ENCODE assay signal across 20 cellular contexts in the genomic region with DNA sequence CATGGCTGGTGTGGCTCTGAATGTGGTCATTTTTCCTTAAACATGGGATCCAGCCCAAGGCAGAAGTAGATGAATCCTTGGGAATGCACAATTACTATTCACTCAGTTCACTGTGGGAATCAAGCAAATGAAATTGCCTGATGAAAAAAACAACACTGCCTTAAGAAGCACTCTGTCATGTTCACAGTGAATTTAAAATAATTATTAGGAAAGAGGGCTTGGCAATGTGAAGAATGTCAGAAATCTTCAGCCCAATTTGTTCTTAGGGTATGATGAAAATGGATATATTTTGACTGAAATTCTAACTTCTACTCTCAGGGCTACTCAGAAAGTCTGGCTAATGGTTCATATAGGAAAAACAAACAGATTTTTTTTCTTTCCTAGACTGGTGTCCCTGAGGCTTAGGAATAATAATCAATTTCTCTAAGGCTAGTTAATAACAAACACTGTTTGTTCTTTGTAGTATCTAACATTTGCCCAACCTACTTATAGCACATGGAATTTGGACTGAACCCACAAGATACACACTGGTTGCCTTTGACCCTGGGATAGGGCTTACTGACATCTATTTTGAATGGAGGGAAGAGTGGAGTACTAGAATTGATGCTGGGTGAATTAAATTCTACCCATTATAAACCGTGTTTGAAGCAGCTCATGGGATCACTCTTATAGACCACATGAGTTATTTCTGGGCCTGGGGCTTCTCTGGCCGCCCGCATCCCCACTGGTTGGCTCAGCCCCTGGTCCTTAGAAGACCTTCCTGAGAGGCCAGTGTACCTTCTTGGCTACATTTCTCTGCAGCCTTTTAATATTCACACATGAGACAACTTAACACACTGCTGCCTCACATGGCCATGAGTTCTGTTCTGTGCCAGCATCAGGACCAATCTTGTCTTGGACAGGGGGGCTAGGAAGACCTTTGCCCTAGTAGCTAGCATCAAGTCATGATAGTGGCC. TPM values are rescaled to one million over a fixed set of nuclear protein-coding genes. Genes with fewer than 3 reads are reported as not detected.
A peak's percentile ranks its signal among the peaks of the same experiment; 100 is the strongest.
DNase-seq lines count a peak whose midpoint lies in the region; ATAC-seq and TF ChIP-seq lines count a peak whose summit lies in the region.
"Had no signal": no experiment of that assay in that cellular context is flagged by ENCODE, and none has a peak within 500 bp of the region (broad histone marks: within the 10 kb centered on the region; RNA-seq: fewer than 3 reads in every experiment).

No MANE protein-coding gene starts in this region.

- no peaks in the 10 kb centered on the region for H3K27me3 Mint-ChIP-seq in dendritic cell treated with granulocyte-macrophage colony-stimulating factor and Interleukin-4, amounts not matched to agents 40 ng/mL and 50 ng/mL, for 4 days
- H3K27me3 Mint-ChIP-seq in mesothelial cell of epicardium (ENCODE audit: low read depth), result no peaks in the 10 kb centered on the region

- H3K27ac Mint-ChIP-seq in dendritic cell treated with granulocyte-macrophage colony-stimulating factor and Interleukin-4, amounts not matched to agents 40 ng/mL and 50 ng/mL, for 4 days, result peak overlapping the region; percentile 84
- H3K27ac Mint-ChIP-seq in mesothelial cell of epicardium, result peak overlapping the region; percentile 21
- H3K27ac Mint-ChIP-seq: activated T-helper 2 cell treated with anti-CD3 and anti-CD28 coated beads, Interferon-gamma antibody, Interleukin-2, Interleukin-4, amounts not matched to agents 10 μg/mL and 5 μg/mL and 100 μg/mL, durations not matched to agents 14 hours and 24 hours and 36 hours; neural progenitor cell; T-helper 2 cell treated with Interferon-gamma antibody and Interleukin-4, amounts not matched to agents 5 μg/mL and 100 μg/mL, for 36 hours had no signal

- H3K4me1 Mint-ChIP-seq in dendritic cell treated with granulocyte-macrophage colony-stimulating factor and Interleukin-4, amounts not matched to agents 40 ng/mL and 50 ng/mL, for 4 days (ENCODE audit: low read depth), result peaks cover 56% of the 10 kb centered on the region
- H3K4me1 Mint-ChIP-seq in mesothelial cell of epicardium, result no peaks in the 10 kb centered on the region
- H3K4me1 Mint-ChIP-seq: neural progenitor cell had no signal

- no peaks in the 10 kb centered on the region for H3K9me3 Mint-ChIP-seq in dendritic cell treated with granulocyte-macrophage colony-stimulating factor and Interleukin-4, amounts not matched to agents 40 ng/mL and 50 ng/mL, for 4 days
- no peaks in the 10 kb centered on the region for H3K9me3 Mint-ChIP-seq in mesothelial cell of epicardium
- H3K9me3 Mint-ChIP-seq: activated T-helper 2 cell treated with anti-CD3 and anti-CD28 coated beads, Interferon-gamma antibody, Interleukin-2, Interleukin-4, amounts not matched to agents 10 μg/mL and 5 μg/mL and 100 μg/mL, durations not matched to agents 14 hours and 24 hours and 36 hours; neural progenitor cell; T-helper 2 cell treated with Interferon-gamma antibody and Interleukin-4, amounts not matched to agents 5 μg/mL and 100 μg/mL, for 36 hours had no signal

- POLR2A ChIA-PET in AG04449 (lab: Yijun Ruan, JAX), result no interaction called here

- DNase-seq in AG04449 (ENCODE audit: low read depth, low spot score), result peak; percentile 67
- DNase-seq in HuH-7.5 (ENCODE audit: low spot score), result peak; percentile 56
- DNase-seq in mesothelial cell of epicardium (ENCODE audit: low spot score in 2 of 2, unreplicated experiment in 2 of 2), result no peak
- no peak for DNase-seq in D341Med (ENCODE audit: low spot score)
- no peak for DNase-seq in COLO668 (lab: John Stamatoyannopoulos, UW; ENCODE audit: unreplicated experiment)
- DNase-seq: ACHN; activated CD4-positive, CD25-positive, alpha-beta regulatory T cell; amygdala; NCI-H69; right cardiac atrium had no signal

- intact Hi-C loops in dendritic cell treated with granulocyte-macrophage colony-stimulating factor and Interleukin-4, amounts not matched to agents 40 ng/mL and 50 ng/mL, for 4 days (cut with micrococcal nuclease), result no loop called here

- no peaks in the 10 kb centered on the region for H3K36me3 Mint-ChIP-seq in dendritic cell treated with granulocyte-macrophage colony-stimulating factor and Interleukin-4, amounts not matched to agents 40 ng/mL and 50 ng/mL, for 4 days (ENCODE audit: low read depth)
- H3K36me3 Mint-ChIP-seq in mesothelial cell of epicardium, result peaks cover 2% of the 10 kb centered on the region
- H3K36me3 Mint-ChIP-seq: neural progenitor cell had no signal

- TF ChIP-seq CTCF in AG04449 (IDR thresholded peaks at IDR 0.05; ENCODE audit: insufficient read depth, low read length, missing control alignments) (no peak), mesothelial cell of epicardium (IDR thresholded peaks at IDR 0.05; ENCODE audit: unreplicated experiment) (no peak)

- H3K4me3 Mint-ChIP-seq in dendritic cell treated with granulocyte-macrophage colony-stimulating factor and Interleukin-4, amounts not matched to agents 40 ng/mL and 50 ng/mL, for 4 days, result no peak overlapping the region
- no peak overlapping the region for H3K4me3 Mint-ChIP-seq in mesothelial cell of epicardium
- H3K4me3 Mint-ChIP-seq: neural progenitor cell; T-helper 2 cell treated with Interferon-gamma antibody and Interleukin-4, amounts not matched to agents 5 μg/mL and 100 μg/mL, for 36 hours had no signal

- no peak overlapping the region for H3K4me3 ChIP-seq in AG04449 (ENCODE audit: low read depth, low read length)
- H3K4me3 ChIP-seq: GM12878, K562, neural progenitor cell, SJCRH30, vagina had no signal

- ATAC-seq in HG03196 (IDR thresholded peaks at IDR 0.05; ENCODE audit: unreplicated experiment) (no peak), GM21717 (IDR thresholded peaks at IDR 0.05; ENCODE audit: unreplicated experiment) (no peak)
- ATAC-seq: GM12878, K562 had no signal

- CTCF ChIA-PET in AG04449 (lab: Yijun Ruan, JAX), result interaction anchor here (1.2 kb wide), 2 partner anchors 9 to 689 kb away, joined by 3 to 4 read pairs; no protein-coding TSS in a partner anchor

RNA-seq across cellular contexts. Expression of a gene that starts 8.3 kb away (rescaled TPM):
- 48.3 to 54.5 TPM (median 54.4 TPM) in 3 replicates for total RNA-seq in mesothelial cell of epicardium

Comparison
In these comparisons a context has a peak if more than half of its experiments do, and no peak if none do; other contexts are left out.
1. DNase-seq: peak in AG04449 (single experiment) and HuH-7.5 (single experiment); none in mesothelial cell of epicardium (0 of 2), D341Med (single experiment) and COLO668 (single experiment).